Comparison of ENCODE assay signal across 34 cellular contexts in the genomic region with DNA sequence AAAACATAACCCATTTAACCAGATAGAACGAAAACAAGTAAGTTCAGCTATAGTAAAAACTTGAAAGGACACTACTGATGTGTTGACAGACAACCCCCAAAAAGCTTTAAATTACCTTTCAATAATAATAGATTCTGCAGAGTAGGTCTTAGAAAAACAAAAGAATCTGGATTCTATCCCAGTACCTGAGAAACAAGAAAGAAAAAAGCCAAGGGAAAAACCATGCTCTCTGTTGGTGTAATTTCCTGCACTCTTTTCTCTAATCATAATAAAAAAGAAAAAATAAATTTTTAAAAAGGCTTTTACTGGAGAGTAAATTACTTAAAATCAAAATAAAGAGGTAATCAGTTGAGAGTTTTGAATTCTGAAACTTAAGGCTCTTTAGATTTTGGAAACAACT.
"Had no signal": no experiment of that assay in that cellular context is flagged by ENCODE, and none has a peak within 500 bp of the region (broad histone marks: within the 10 kb centered on the region; RNA-seq: fewer than 3 reads in every experiment).

No MANE protein-coding gene starts in this region.

- H3K4me3 ChIP-seq: PC-9 had no signal

- H3K27ac ChIP-seq: brain microvascular endothelial cell, PC-9, RWPE1, VCaP had no signal

- H2AFZ ChIP-seq: PC-9 had no signal

- H3K4me1 Mint-ChIP-seq: activated naive CD8-positive, alpha-beta T cell treated with anti-CD3 and anti-CD28 coated beads for 36 hours; activated T-helper 17 cell treated with anti-CD3 and anti-CD28 coated beads, Interleukin-2, amount 50 U/mL, for 72 hours; central memory CD8-positive, alpha-beta T cell had no signal

- H3K4me3 Mint-ChIP-seq: activated CD8-positive, alpha-beta T cell treated with anti-CD3 and anti-CD28 coated beads for 36 hours; activated naive CD8-positive, alpha-beta T cell treated with anti-CD3 and anti-CD28 coated beads for 36 hours; activated T-cell treated with anti-CD3 and anti-CD28 coated beads, Interleukin-2, amount 50 U/mL, for 72 hours; activated T-helper 17 cell treated with anti-CD3 and anti-CD28 coated beads, Interleukin-2, amount 50 U/mL, for 72 hours; central memory CD8-positive, alpha-beta T cell had no signal

- H3K36me3 Mint-ChIP-seq: activated naive CD8-positive, alpha-beta T cell treated with anti-CD3 and anti-CD28 coated beads for 36 hours had no signal

- DNase-seq: activated CD4-positive, alpha-beta T cell treated with anti-CD3 and anti-CD28 coated beads for 1 hour; activated CD4-positive, alpha-beta T cell treated with anti-CD3 and anti-CD28 coated beads for 48 hours; activated CD4-positive, alpha-beta T cell treated with anti-CD3 and anti-CD28 coated beads, Interleukin-2, amount 50 U/mL, for 4 hours; activated CD4-positive, CD25-positive, alpha-beta regulatory T cell; activated CD8-positive, alpha-beta T cell treated with anti-CD3 and anti-CD28 coated beads for 36 hours; activated effector memory CD4-positive, alpha-beta T cell treated with anti-CD3 and anti-CD28 coated beads, Interleukin-2, amount 50 U/mL, for 16 hours; activated naive CD4-positive, alpha-beta T cell; activated naive CD4-positive, alpha-beta T cell treated with anti-CD3 and anti-CD28 coated beads, Interleukin-2, amount 50 U/mL, for 16 hours; activated naive CD8-positive, alpha-beta T cell treated with anti-CD3 and anti-CD28 coated beads for 36 hours; activated T-cell treated with anti-CD3 and anti-CD28 coated beads, Interleukin-2, amount 50 U/mL, for 1 hour; activated T-cell treated with anti-CD3 and anti-CD28 coated beads, Interleukin-2, amount 50 U/mL, for 72 hours; amniotic stem cell; aorta; brain microvascular endothelial cell; NCI-H1436 treated with DMSO at 0.1 percent for 48 hours; NCI-H1694 treated with DMSO at 0.1 percent for 48 hours; NCI-H2029; NCI-H2171 treated with DMSO at 0.1 percent for 48 hours; NCI-H226; NCI-H446 treated with DMSO at 0.1 percent for 48 hours; NCI-H524; NCI-H748 treated with DMSO at 0.1 percent for 48 hours; NK-92 treated with Interleukin-12 subunit alpha and Interleukin-12 subunit beta, amount 100 ng/mL, for 24 hours; PC-9; SIG-M5; SW 1271; T-helper 1 cell; T-helper 2 cell; T-helper 9 cell had no signal

- H3K27me3 ChIP-seq: brain microvascular endothelial cell had no signal

- H3K4me2 ChIP-seq: PC-9 had no signal

- H3K27me3 Mint-ChIP-seq: activated CD8-positive, alpha-beta T cell treated with anti-CD3 and anti-CD28 coated beads for 36 hours; activated naive CD8-positive, alpha-beta T cell treated with anti-CD3 and anti-CD28 coated beads for 36 hours; activated T-helper 17 cell treated with anti-CD3 and anti-CD28 coated beads, Interleukin-2, amount 50 U/mL, for 72 hours; central memory CD8-positive, alpha-beta T cell had no signal

- H3K27ac Mint-ChIP-seq: activated CD8-positive, alpha-beta T cell treated with anti-CD3 and anti-CD28 coated beads for 36 hours; activated naive CD8-positive, alpha-beta T cell treated with anti-CD3 and anti-CD28 coated beads for 36 hours; activated T-cell treated with anti-CD3 and anti-CD28 coated beads, Interleukin-2, amount 50 U/mL, for 72 hours; activated T-helper 17 cell treated with anti-CD3 and anti-CD28 coated beads, Interleukin-2, amount 50 U/mL, for 72 hours had no signal

- ATAC-seq: activated CD8-positive, alpha-beta T cell treated with anti-CD3 and anti-CD28 coated beads for 36 hours; activated T-cell treated with anti-CD3 and anti-CD28 coated beads, Interleukin-2, amount 50 U/mL, for 72 hours; activated T-helper 17 cell treated with anti-CD3 and anti-CD28 coated beads, Interleukin-2, amount 50 U/mL, for 72 hours; Right ventricle myocardium inferior had no signal

- H3K9me3 Mint-ChIP-seq: activated CD8-positive, alpha-beta T cell treated with anti-CD3 and anti-CD28 coated beads for 36 hours; activated naive CD8-positive, alpha-beta T cell treated with anti-CD3 and anti-CD28 coated beads for 36 hours had no signal

- H3K36me3 ChIP-seq: brain microvascular endothelial cell had no signal
